In the genomic region with DNA sequence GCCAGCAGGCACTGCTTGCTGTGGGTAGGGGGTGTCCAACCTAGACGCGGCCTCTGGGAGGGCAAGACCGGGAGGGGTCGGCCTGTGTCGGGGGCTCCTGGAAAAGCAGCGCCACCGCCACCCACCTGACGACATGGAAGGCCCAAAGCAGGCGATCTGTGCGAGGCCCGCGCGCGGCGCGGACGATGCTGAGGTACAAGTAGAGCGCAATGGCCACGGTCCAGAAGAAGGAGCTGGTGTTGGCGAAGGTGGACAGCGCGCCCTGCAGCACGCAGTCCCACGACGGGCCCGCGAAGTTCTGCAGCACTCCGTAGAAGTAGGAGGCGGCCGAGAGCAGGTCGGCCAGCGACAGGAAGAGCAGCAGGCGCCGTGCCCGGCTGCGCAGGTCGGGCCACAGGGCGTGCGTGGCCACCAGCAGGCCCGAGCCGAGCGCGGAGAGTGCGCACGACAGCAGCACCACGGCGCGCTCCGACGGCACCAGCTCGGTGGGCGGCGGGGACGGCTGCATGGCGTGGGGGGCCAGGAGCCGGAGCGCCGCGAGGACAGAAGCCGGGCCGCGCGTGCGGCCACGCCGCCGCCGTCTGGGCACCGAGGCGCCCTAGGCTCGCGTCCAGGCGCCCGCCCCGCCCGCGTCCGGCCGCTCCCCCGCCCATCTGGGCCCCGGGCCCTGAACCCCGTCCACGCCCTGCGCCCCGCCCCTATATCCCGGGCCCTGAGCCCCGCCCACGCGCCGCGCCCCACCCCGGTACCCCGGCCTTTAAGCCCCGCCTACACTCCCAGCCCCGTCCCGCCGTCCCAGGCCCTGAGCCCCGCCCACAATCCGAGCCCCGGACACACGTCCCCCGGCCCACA, we compare ENCODE assay signal across 2 cellular contexts.
A peak's percentile ranks its signal among the peaks of the same experiment; 100 is the strongest.
TF ChIP-seq lines count a peak whose summit lies in the region.

A gene with protein sequence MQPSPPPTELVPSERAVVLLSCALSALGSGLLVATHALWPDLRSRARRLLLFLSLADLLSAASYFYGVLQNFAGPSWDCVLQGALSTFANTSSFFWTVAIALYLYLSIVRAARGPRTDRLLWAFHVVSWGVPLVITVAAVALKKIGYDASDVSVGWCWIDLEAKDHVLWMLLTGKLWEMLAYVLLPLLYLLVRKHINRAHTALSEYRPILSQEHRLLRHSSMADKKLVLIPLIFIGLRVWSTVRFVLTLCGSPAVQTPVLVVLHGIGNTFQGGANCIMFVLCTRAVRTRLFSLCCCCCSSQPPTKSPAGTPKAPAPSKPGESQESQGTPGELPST (minus strand): TSS at position 583 of the 852 bp plus-strand sequence. CDS start 75 bp downstream, at position 508.

TF ChIP-seq in HEK293, 187 proteins besides CTCF, POLR2A, EP300 and RAD21 (continued from another document and continues in another):
- TF ChIP-seq, protein P1, sequence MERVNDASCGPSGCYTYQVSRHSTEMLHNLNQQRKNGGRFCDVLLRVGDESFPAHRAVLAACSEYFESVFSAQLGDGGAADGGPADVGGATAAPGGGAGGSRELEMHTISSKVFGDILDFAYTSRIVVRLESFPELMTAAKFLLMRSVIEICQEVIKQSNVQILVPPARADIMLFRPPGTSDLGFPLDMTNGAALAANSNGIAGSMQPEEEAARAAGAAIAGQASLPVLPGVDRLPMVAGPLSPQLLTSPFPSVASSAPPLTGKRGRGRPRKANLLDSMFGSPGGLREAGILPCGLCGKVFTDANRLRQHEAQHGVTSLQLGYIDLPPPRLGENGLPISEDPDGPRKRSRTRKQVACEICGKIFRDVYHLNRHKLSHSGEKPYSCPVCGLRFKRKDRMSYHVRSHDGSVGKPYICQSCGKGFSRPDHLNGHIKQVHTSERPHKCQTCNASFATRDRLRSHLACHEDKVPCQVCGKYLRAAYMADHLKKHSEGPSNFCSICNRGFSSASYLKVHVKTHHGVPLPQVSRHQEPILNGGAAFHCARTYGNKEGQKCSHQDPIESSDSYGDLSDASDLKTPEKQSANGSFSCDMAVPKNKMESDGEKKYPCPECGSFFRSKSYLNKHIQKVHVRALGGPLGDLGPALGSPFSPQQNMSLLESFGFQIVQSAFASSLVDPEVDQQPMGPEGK (tag by site-specific recombination; IDR thresholded peaks at IDR 0.05): peak; percentile 70; the same call in 1 of the 2 replicates
- TF ChIP-seq ZNF140 (tag by site-specific recombination; IDR thresholded peaks at IDR 0.05) (no peak), ZNF544 (tag by site-specific recombination; IDR thresholded peaks at IDR 0.05) (no peak), ZNF391 (tag by site-specific recombination; IDR thresholded peaks at IDR 0.05; ENCODE audit: borderline replicate concordance, low read depth) (peak; percentile 36; the same call in 1 of the 2 replicates), ZBTB20 (tag by site-specific recombination; IDR thresholded peaks at IDR 0.05) (peak; percentile 27; the same call in 1 of the 2 replicates), ZNF341 (tag by site-specific recombination; IDR thresholded peaks at IDR 0.05; ENCODE audit: low read depth) (peak; percentile 64; the same call in 1 of the 2 replicates), ZNF2 (tag by site-specific recombination; IDR thresholded peaks at IDR 0.05) (0 out of 2 replicates have a peak, but pooled peaks have one; percentile 67), ZNF211 (tag by site-specific recombination; IDR thresholded peaks at IDR 0.05; ENCODE audit: low read depth) (no peak), ZNF596 (tag by site-specific recombination; IDR thresholded peaks at IDR 0.05) (0 out of 2 replicates have a peak, but pooled peaks have one; percentile 24)
- TF ChIP-seq, protein P2, sequence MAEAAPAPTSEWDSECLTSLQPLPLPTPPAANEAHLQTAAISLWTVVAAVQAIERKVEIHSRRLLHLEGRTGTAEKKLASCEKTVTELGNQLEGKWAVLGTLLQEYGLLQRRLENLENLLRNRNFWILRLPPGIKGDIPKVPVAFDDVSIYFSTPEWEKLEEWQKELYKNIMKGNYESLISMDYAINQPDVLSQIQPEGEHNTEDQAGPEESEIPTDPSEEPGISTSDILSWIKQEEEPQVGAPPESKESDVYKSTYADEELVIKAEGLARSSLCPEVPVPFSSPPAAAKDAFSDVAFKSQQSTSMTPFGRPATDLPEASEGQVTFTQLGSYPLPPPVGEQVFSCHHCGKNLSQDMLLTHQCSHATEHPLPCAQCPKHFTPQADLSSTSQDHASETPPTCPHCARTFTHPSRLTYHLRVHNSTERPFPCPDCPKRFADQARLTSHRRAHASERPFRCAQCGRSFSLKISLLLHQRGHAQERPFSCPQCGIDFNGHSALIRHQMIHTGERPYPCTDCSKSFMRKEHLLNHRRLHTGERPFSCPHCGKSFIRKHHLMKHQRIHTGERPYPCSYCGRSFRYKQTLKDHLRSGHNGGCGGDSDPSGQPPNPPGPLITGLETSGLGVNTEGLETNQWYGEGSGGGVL (tag by site-specific recombination; IDR thresholded peaks at IDR 0.05): peak; percentile 29; the same call in 1 of the 2 replicates
- TF ChIP-seq, protein P3, sequence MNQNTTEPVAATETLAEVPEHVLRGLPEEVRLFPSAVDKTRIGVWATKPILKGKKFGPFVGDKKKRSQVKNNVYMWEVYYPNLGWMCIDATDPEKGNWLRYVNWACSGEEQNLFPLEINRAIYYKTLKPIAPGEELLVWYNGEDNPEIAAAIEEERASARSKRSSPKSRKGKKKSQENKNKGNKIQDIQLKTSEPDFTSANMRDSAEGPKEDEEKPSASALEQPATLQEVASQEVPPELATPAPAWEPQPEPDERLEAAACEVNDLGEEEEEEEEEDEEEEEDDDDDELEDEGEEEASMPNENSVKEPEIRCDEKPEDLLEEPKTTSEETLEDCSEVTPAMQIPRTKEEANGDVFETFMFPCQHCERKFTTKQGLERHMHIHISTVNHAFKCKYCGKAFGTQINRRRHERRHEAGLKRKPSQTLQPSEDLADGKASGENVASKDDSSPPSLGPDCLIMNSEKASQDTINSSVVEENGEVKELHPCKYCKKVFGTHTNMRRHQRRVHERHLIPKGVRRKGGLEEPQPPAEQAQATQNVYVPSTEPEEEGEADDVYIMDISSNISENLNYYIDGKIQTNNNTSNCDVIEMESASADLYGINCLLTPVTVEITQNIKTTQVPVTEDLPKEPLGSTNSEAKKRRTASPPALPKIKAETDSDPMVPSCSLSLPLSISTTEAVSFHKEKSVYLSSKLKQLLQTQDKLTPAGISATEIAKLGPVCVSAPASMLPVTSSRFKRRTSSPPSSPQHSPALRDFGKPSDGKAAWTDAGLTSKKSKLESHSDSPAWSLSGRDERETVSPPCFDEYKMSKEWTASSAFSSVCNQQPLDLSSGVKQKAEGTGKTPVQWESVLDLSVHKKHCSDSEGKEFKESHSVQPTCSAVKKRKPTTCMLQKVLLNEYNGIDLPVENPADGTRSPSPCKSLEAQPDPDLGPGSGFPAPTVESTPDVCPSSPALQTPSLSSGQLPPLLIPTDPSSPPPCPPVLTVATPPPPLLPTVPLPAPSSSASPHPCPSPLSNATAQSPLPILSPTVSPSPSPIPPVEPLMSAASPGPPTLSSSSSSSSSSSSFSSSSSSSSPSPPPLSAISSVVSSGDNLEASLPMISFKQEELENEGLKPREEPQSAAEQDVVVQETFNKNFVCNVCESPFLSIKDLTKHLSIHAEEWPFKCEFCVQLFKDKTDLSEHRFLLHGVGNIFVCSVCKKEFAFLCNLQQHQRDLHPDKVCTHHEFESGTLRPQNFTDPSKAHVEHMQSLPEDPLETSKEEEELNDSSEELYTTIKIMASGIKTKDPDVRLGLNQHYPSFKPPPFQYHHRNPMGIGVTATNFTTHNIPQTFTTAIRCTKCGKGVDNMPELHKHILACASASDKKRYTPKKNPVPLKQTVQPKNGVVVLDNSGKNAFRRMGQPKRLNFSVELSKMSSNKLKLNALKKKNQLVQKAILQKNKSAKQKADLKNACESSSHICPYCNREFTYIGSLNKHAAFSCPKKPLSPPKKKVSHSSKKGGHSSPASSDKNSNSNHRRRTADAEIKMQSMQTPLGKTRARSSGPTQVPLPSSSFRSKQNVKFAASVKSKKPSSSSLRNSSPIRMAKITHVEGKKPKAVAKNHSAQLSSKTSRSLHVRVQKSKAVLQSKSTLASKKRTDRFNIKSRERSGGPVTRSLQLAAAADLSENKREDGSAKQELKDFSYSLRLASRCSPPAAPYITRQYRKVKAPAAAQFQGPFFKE (tag by site-specific recombination; IDR thresholded peaks at IDR 0.05; ENCODE audit: borderline replicate concordance): no peak

TF ChIP-seq in liver, 16 proteins besides CTCF, POLR2A, EP300 and RAD21 (continued from another document):
- no peak for TF ChIP-seq HNF4G (IDR thresholded peaks at IDR 0.05)
- no peak for TF ChIP-seq SP1 (IDR thresholded peaks at IDR 0.05)
- no peak for TF ChIP-seq TAF1 (conservative IDR thresholded peaks at IDR 0.05)
- no peak for TF ChIP-seq EGR1 (IDR thresholded peaks at IDR 0.05; ENCODE audit: low read depth in 2 of 2)
- no peak for TF ChIP-seq NR2F2 (IDR thresholded peaks at IDR 0.05)
- TF ChIP-seq, protein P4, sequence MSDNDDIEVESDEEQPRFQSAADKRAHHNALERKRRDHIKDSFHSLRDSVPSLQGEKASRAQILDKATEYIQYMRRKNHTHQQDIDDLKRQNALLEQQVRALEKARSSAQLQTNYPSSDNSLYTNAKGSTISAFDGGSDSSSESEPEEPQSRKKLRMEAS (IDR thresholded peaks at IDR 0.05): no peak
- TF ChIP-seq FOXA2 (IDR thresholded peaks at IDR 0.05): no peak
- TF ChIP-seq FOXA1 (IDR thresholded peaks at IDR 0.05): no peak
- TF ChIP-seq JUND (IDR thresholded peaks at IDR 0.05): no peak
- TF ChIP-seq, protein P5, sequence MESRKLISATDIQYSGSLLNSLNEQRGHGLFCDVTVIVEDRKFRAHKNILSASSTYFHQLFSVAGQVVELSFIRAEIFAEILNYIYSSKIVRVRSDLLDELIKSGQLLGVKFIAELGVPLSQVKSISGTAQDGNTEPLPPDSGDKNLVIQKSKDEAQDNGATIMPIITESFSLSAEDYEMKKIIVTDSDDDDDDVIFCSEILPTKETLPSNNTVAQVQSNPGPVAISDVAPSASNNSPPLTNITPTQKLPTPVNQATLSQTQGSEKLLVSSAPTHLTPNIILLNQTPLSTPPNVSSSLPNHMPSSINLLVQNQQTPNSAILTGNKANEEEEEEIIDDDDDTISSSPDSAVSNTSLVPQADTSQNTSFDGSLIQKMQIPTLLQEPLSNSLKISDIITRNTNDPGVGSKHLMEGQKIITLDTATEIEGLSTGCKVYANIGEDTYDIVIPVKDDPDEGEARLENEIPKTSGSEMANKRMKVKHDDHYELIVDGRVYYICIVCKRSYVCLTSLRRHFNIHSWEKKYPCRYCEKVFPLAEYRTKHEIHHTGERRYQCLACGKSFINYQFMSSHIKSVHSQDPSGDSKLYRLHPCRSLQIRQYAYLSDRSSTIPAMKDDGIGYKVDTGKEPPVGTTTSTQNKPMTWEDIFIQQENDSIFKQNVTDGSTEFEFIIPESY (IDR thresholded peaks at IDR 0.05): no peak
- TF ChIP-seq GABPA (IDR thresholded peaks at IDR 0.05 in 1 of 2, conservative IDR thresholded peaks at IDR 0.05 in 1 of 2): no peak
- TF ChIP-seq RXRA (IDR thresholded peaks at IDR 0.05): no peak
